Comparison of ENCODE assay signal across 1 cellular context in the genomic region with DNA sequence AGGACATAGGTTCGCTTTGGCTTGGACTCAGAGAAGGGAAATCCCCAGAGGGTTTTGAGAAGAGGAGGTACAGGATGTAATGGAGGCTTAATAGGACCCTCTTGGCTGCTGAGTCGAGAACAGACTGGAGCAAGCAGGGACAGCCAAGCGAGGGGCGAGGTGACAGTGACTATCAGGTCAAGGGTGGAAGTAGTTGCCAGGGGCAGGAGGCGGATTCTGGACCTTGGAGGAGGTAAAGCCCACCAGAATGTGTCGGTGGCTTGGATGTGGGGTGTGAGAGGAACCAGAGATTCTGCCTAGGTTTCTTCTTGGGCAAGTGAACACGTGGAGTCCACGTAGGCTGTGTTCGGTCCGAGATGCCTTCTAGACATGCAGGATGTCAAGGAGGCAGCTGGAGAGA.
TF ChIP-seq lines count a peak whose summit lies in the region.

No MANE protein-coding gene starts in this region.

TF ChIP-seq in GM23338, 12 proteins besides CTCF, POLR2A, EP300 and RAD21:
- TF ChIP-seq CREB1 (CRISPR knock-in tag; IDR thresholded peaks at IDR 0.05; ENCODE audit: low read depth) (no peak), JUNB (IDR thresholded peaks at IDR 0.05; ENCODE audit: unreplicated experiment) (no peak), STAT1 (IDR thresholded peaks at IDR 0.05; ENCODE audit: unreplicated experiment) (no peak)
- TF ChIP-seq, protein P1, sequence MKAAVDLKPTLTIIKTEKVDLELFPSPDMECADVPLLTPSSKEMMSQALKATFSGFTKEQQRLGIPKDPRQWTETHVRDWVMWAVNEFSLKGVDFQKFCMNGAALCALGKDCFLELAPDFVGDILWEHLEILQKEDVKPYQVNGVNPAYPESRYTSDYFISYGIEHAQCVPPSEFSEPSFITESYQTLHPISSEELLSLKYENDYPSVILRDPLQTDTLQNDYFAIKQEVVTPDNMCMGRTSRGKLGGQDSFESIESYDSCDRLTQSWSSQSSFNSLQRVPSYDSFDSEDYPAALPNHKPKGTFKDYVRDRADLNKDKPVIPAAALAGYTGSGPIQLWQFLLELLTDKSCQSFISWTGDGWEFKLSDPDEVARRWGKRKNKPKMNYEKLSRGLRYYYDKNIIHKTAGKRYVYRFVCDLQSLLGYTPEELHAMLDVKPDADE (IDR thresholded peaks at IDR 0.05), result no peak
